Comparison of ENCODE assay signal across 9 cellular contexts in genomic region chr16:11914210-11914758, GRCh38. TPM values are rescaled to one million over a fixed set of nuclear protein-coding genes. Genes with fewer than 3 reads are reported as not detected.
A peak's percentile ranks its signal among the peaks of the same experiment; 100 is the strongest.
DNase-seq lines count a peak whose midpoint lies in the region; ATAC-seq, FAIRE-seq and TF ChIP-seq lines count a peak whose summit lies in the region.
"Had no signal": no experiment of that assay in that cellular context is flagged by ENCODE, and none has a peak within 500 bp of the region (broad histone marks: within the 10 kb centered on the region; RNA-seq: fewer than 3 reads in every experiment).

No MANE protein-coding gene starts in this region.

- peak overlapping the region; percentile 64 for H3K4me3 ChIP-seq in CD8-positive, alpha-beta memory T cell (ENCODE audit: low read length)
- H3K4me3 ChIP-seq in OCI-LY1 (ENCODE audit: low read depth, low read length, poor library complexity, severe bottlenecking) (peak overlapping the region; percentile 70), H1 (ENCODE audit: extremely low read depth in 1 of 4, insufficient read depth in 2 of 4, low read depth in 3 of 4, low read length in 4 of 4) (peak overlapping the region; percentile 77 to 99 (median 92)), neuronal stem cell (ENCODE audit: low read length in 2 of 2) (peak overlapping the region; percentile 92 to 97)

- H4K91ac ChIP-seq in H1 (replicated peaks; ENCODE audit: insufficient read length, low read length) (no peak overlapping the region), neuronal stem cell (ENCODE audit: low read depth, low read length, poor library complexity) (no peak overlapping the region)

- no peak overlapping the region for H4K8ac ChIP-seq in H1 (ENCODE audit: extremely low read depth, insufficient read depth, low read length)
- no peak overlapping the region for H4K8ac ChIP-seq in neuronal stem cell (ENCODE audit: low read depth, low read length)

- H3K9me2 ChIP-seq in OCI-LY1 (ENCODE audit: low read depth, low read length): no peaks in the 10 kb centered on the region

- peak overlapping the region; percentile 68 for H3K27ac ChIP-seq in CD8-positive, alpha-beta memory T cell (ENCODE audit: low read depth, low read length)
- H3K27ac ChIP-seq in OCI-LY1 (ENCODE audit: low read depth, low read length, poor library complexity, severe bottlenecking) (peak overlapping the region; percentile 41), H1 (ENCODE audit: low read depth, low read length) (no peak overlapping the region), neuronal stem cell (replicated peaks; ENCODE audit: low read length) (no peak overlapping the region)

- TF ChIP-seq CTCF in OCI-LY1 (IDR thresholded peaks at IDR 0.05; ENCODE audit: low read length) (no peak), H1 (IDR thresholded peaks at IDR 0.05; ENCODE audit: control extremely low read depth in 1 of 3, insufficient read depth in 1 of 3, low read depth in 1 of 3, low read length in 3 of 3) (no peak), GM13976 (IDR thresholded peaks at IDR 0.05; ENCODE audit: borderline replicate concordance, control extremely low read depth, extremely low read depth, insufficient read depth, missing control alignments) (no peak)

- no peak overlapping the region for H2BK20ac ChIP-seq in H1 (ENCODE audit: low read length)

- no peak overlapping the region for H2BK5ac ChIP-seq in H1 (ENCODE audit: low read depth, low read length)
- no peak overlapping the region for H2BK5ac ChIP-seq in neuronal stem cell (ENCODE audit: low read length)

- H3K79me1 ChIP-seq in H1 (ENCODE audit: low read depth, low read length) (no peaks in the 10 kb centered on the region), neuronal stem cell (ENCODE audit: low read depth, low read length) (peaks cover 4% of the 10 kb centered on the region)

- H3K79me2 ChIP-seq in OCI-LY1 (ENCODE audit: insufficient read depth, low read length) (peaks cover 61% of the 10 kb centered on the region), H1 (ENCODE audit: control insufficient read depth in 1 of 2, insufficient read depth in 2 of 2, low read length in 2 of 2) (peaks cover 34 to 59% of the 10 kb centered on the region in 2 experiments)

- no peak overlapping the region for H2BK12ac ChIP-seq in H1 (ENCODE audit: low read depth, low read length)
- H2BK12ac ChIP-seq in neuronal stem cell (ENCODE audit: low read length): no peak overlapping the region

- DNase-seq in CD8-positive, alpha-beta memory T cell: peak in 2 of 5 donors; percentile 50 to 60
- DNase-seq in H1 (ENCODE audit: low read depth in 1 of 2, low spot score in 2 of 2): no peak
- no peak for DNase-seq in neuronal stem cell (ENCODE audit: low spot score)
- no peak for DNase-seq in NCI-H524 treated with DMSO at 0.1 percent for 48 hours (lab: John Stamatoyannopoulos, UW)
- DNase-seq in GM13976 (ENCODE audit: low spot score): no peak

- peaks cover 12% of the 10 kb centered on the region for H3K23me2 ChIP-seq in H1 (ENCODE audit: low read depth, low read length)

- H3K4me3 Mint-ChIP-seq in CD8-positive, alpha-beta memory T cell: peak overlapping the region; percentile 87 to 98 (median 96)

- peaks cover 0 to 39% (median 0%) of the 10 kb centered on the region in 3 donors for H3K36me3 Mint-ChIP-seq in CD8-positive, alpha-beta memory T cell

- ATAC-seq in GM18909 (IDR thresholded peaks at IDR 0.05; ENCODE audit: poor library complexity, unreplicated experiment) (no peak), HG03135 (IDR thresholded peaks at IDR 0.05; ENCODE audit: unreplicated experiment) (no peak)

- peak overlapping the region; percentile 96 to 99 (median 97) for H3K27ac Mint-ChIP-seq in CD8-positive, alpha-beta memory T cell

- no peaks in the 10 kb centered on the region for H3K36me3 ChIP-seq in CD8-positive, alpha-beta memory T cell (ENCODE audit: insufficient read depth, low read length)
- peaks cover 15% of the 10 kb centered on the region for H3K36me3 ChIP-seq in OCI-LY1 (ENCODE audit: insufficient read depth, low read length)
- H3K36me3 ChIP-seq in H1 (ENCODE audit: control insufficient read depth in 2 of 4, insufficient read depth in 4 of 4, low read length in 3 of 4): 0 out of 8 replicates have a peak, but pooled peaks cover 0 to 3% (median 0%) of the 10 kb centered on the region in 4 experiments
- H3K36me3 ChIP-seq in neuronal stem cell (replicated peaks in 1 of 2; ENCODE audit: control insufficient read depth in 2 of 2, insufficient read depth in 2 of 2, low read length in 2 of 2): peaks cover 0 to 14% of the 10 kb centered on the region in 2 donors

- no peak overlapping the region for H2BK120ac ChIP-seq in H1 (replicated peaks; ENCODE audit: low read depth, low read length)
- H2BK120ac ChIP-seq in neuronal stem cell (ENCODE audit: low read depth, low read length): no peak overlapping the region

- H3K4ac ChIP-seq in H1 (replicated peaks; ENCODE audit: insufficient read length, low read depth, low read length) (no peak overlapping the region), neuronal stem cell (ENCODE audit: low read length) (no peak overlapping the region)

- H4K5ac ChIP-seq in H1 (ENCODE audit: insufficient read length, low read depth, low read length): no peak overlapping the region

- no peak for TF ChIP-seq POLR2A in H1 (IDR thresholded peaks at IDR 0.05; ENCODE audit: control extremely low read depth in 1 of 2, low read depth in 2 of 2, low read length in 2 of 2)

- H2AK5ac ChIP-seq in H1 (ENCODE audit: low read depth, low read length) (peak overlapping the region; percentile 9; the same call in 1 of the 2 replicates), neuronal stem cell (ENCODE audit: low read depth, low read length) (no peak overlapping the region)

- no peak overlapping the region for H2BK15ac ChIP-seq in H1 (ENCODE audit: low read length)
- no peak overlapping the region for H2BK15ac ChIP-seq in neuronal stem cell (ENCODE audit: low read length)

- H3F3A ChIP-seq in OCI-LY1 (ENCODE audit: insufficient read depth, low read length): no peaks in the 10 kb centered on the region

- H4K20me1 ChIP-seq in OCI-LY1 (ENCODE audit: insufficient read depth, low read length) (no peaks in the 10 kb centered on the region), H1 (replicated peaks in 1 of 2; ENCODE audit: control insufficient read depth in 1 of 2, insufficient read depth in 2 of 2, low read length in 2 of 2) (peaks cover 15 to 16% of the 10 kb centered on the region in 2 experiments)

- FAIRE-seq in H1 (lab: Jason Lieb, UNC): no peak

- no peaks in the 10 kb centered on the region for H3K9me3 ChIP-seq in CD8-positive, alpha-beta memory T cell (ENCODE audit: low read length)
- H3K9me3 ChIP-seq in OCI-LY1 (ENCODE audit: low read length) (no peaks in the 10 kb centered on the region), H1 (ENCODE audit: insufficient read depth in 2 of 2, low read depth in 1 of 2, low read length in 1 of 2) (no peaks in the 10 kb centered on the region), neuronal stem cell (replicated peaks in 1 of 2; ENCODE audit: control insufficient read depth in 2 of 2, insufficient read depth in 1 of 2, low read depth in 1 of 2, low read length in 2 of 2) (no peaks in the 10 kb centered on the region)

- H3K56ac ChIP-seq in H1 (replicated peaks; ENCODE audit: insufficient read length, low read depth, low read length): no peak overlapping the region

- H3K9ac ChIP-seq in OCI-LY1 (ENCODE audit: low read length) (peak overlapping the region; percentile 86), H1 (replicated peaks in 1 of 4; ENCODE audit: extremely low read depth in 1 of 4, low read depth in 3 of 4, low read length in 3 of 4) (peak overlapping the region in 3 of 4 experiments; percentile 58 to 80 (median 73); a peak in 5 of 7 replicates), neuronal stem cell (ENCODE audit: low read depth, low read length, poor library complexity) (peak overlapping the region; percentile 93)

- POLR2A ChIA-PET in CD8-positive, alpha-beta memory T cell (lab: Charles Lee): interaction anchor here (0.5 to 0.6 kb wide), 2 partner anchors 63 to 177 kb away, joined by 3 to 5 read pairs; partner anchors contain the start of gene SNX29
- POLR2A ChIA-PET in H1 (lab: Charles Lee; ENCODE audit: partially characterized antibody): interaction anchor here (0.6 kb wide), 1 partner anchor 520 kb away, joined by 3 read pairs; no protein-coding TSS in a partner anchor

- H2AFZ ChIP-seq in OCI-LY1 (ENCODE audit: low read length): no peak overlapping the region
- peak overlapping the region; percentile 7; the same call in 1 of the 2 replicates for H2AFZ ChIP-seq in H1 (ENCODE audit: low read length)
- peak overlapping the region; percentile 98 for H2AFZ ChIP-seq in neuronal stem cell (ENCODE audit: low read length)

- TF ChIP-seq EP300 in H1 (IDR thresholded peaks at IDR 0.05; ENCODE audit: borderline replicate concordance in 1 of 2, low read depth in 2 of 2, low read length in 2 of 2): no peak

- no peak for TF ChIP-seq RAD21 in H1 (IDR thresholded peaks at IDR 0.05 in 1 of 2, conservative IDR thresholded peaks at IDR 0.05 in 1 of 2; ENCODE audit: low read depth in 2 of 2, low read length in 2 of 2)

- H3K4me1 Mint-ChIP-seq in CD8-positive, alpha-beta memory T cell: peaks cover 43 to 54% (median 49%) of the 10 kb centered on the region in 3 donors

- peaks cover 43% of the 10 kb centered on the region for H3K4me1 ChIP-seq in CD8-positive, alpha-beta memory T cell (ENCODE audit: insufficient read depth, low read length)
- peaks cover 50% of the 10 kb centered on the region for H3K4me1 ChIP-seq in OCI-LY1 (ENCODE audit: insufficient read depth, low read length, severe bottlenecking)
- H3K4me1 ChIP-seq in H1 (replicated peaks in 1 of 4; ENCODE audit: control insufficient read depth in 3 of 4, insufficient read depth in 4 of 4, low read length in 3 of 4): peaks cover 0 to 10% (median 6%) of the 10 kb centered on the region in 4 experiments; a peak in 2 of 7 replicates
- H3K4me1 ChIP-seq in neuronal stem cell (ENCODE audit: control insufficient read depth in 2 of 2, insufficient read depth in 1 of 2, low read depth in 1 of 2, low read length in 2 of 2): peaks cover 10 to 12% of the 10 kb centered on the region in 2 donors

- CTCF ChIA-PET in CD8-positive, alpha-beta memory T cell (lab: Charles Lee): no interaction called here
- CTCF ChIA-PET in H1 (lab: Charles Lee; ENCODE audit: partially characterized antibody): interaction anchor here (0.6 to 0.8 kb wide), 2 partner anchors 9 to 37 kb away, joined by 3 to 5 read pairs; no protein-coding TSS in a partner anchor

- no peaks in the 10 kb centered on the region for H3K27me3 ChIP-seq in CD8-positive, alpha-beta memory T cell (ENCODE audit: insufficient read depth, low read length, poor library complexity, severe bottlenecking)
- no peaks in the 10 kb centered on the region for H3K27me3 ChIP-seq in OCI-LY1 (ENCODE audit: insufficient read depth, low read length)
- no peaks in the 10 kb centered on the region for H3K27me3 ChIP-seq in H1 (replicated peaks in 1 of 4; ENCODE audit: control insufficient read depth in 3 of 4, extremely low read depth in 1 of 4, insufficient read depth in 3 of 4, low read length in 3 of 4)
- H3K27me3 ChIP-seq in neuronal stem cell (ENCODE audit: control insufficient read depth in 3 of 3, insufficient read depth in 3 of 3, low read depth in 1 of 3, low read length in 3 of 3): no peaks in the 10 kb centered on the region

- in situ Hi-C loops in GM13976 (cut with MboI; ENCODE audit: low sequenced_read_pairs, unreplicated experiment): no loop called here

- peaks cover 0 to 4% of the 10 kb centered on the region in 2 donors for H3K27me3 Mint-ChIP-seq in CD8-positive, alpha-beta memory T cell

- 48% methylated on average over 12 of the region's 12 CpGs; no CpG with 5 or more reads in 1 of the 2 experiments for WGBS in H1 (ENCODE audit: extremely low coverage in 1 of 2, insufficient coverage in 1 of 2, insufficient read length in 1 of 2, insufficient replicate concordance in 2 of 2, low coverage in 1 of 2, low lambda C conversion rate in 2 of 2, missing lambda C conversion rate in 1 of 2), 2 experiments
- WGBS in neuronal stem cell (ENCODE audit: extremely low coverage in 2 of 2, insufficient read length in 2 of 2, insufficient replicate concordance in 1 of 2), 2 donors: no CpG with 5 or more reads among the region's 12 CpGs

- H3K4me2 ChIP-seq in OCI-LY1 (ENCODE audit: low read length): peak overlapping the region; percentile 97
- H3K4me2 ChIP-seq in H1 (ENCODE audit: insufficient read depth in 1 of 2, low read depth in 2 of 2, low read length in 2 of 2): peak overlapping the region; percentile 79 to 84
- peak overlapping the region; percentile 85 for H3K4me2 ChIP-seq in neuronal stem cell (ENCODE audit: insufficient read depth, low read length, poor library complexity, severe bottlenecking)

- H3K23ac ChIP-seq in H1 (ENCODE audit: insufficient read length) (no peak overlapping the region), neuronal stem cell (ENCODE audit: low read depth, low read length, poor library complexity) (no peak overlapping the region)

- H3K18ac ChIP-seq in H1 (ENCODE audit: extremely low read depth, low read length): peak overlapping the region; percentile 56; the same call in 1 of the 2 replicates
- H3K18ac ChIP-seq in neuronal stem cell (ENCODE audit: low read length): no peak overlapping the region

- no peaks in the 10 kb centered on the region for H3K9me3 Mint-ChIP-seq in CD8-positive, alpha-beta memory T cell

- H3K14ac ChIP-seq in H1 (ENCODE audit: insufficient read length) (no peak overlapping the region), neuronal stem cell (ENCODE audit: low read length) (no peak overlapping the region)

RNA-seq across cellular contexts. Expression of gene GSPT1, which starts 1.5 kb away (rescaled TPM):
- total RNA-seq in CD8-positive, alpha-beta memory T cell: 100 to 1,000 TPM; 228 to 237 TPM
- polyA plus RNA-seq in CD8-positive, alpha-beta memory T cell: 90.8 TPM
- 195 and 204 TPM in 2 replicates for total RNA-seq in H1 (2021; fragmentation: NEBNext Ultra II Directional; extraction: Animal tissue kit (Norgen Biotek cat#: 25700))
- 32.9 and 51.0 TPM in 2 replicates for polyA plus RNA-seq in H1 (2011; rRNA removed)
- 74.0 TPM for polyA plus RNA-seq in H1 (2011; cell fraction: cytosol; rRNA removed)
- polyA plus RNA-seq in H1 (2011; cell fraction: nucleus; rRNA removed): 22.5 TPM
- 87.4 to 164 TPM (median 107 TPM) in 4 replicates for polyA plus RNA-seq in H1 (2012, experiment 1 of 2)
- polyA plus RNA-seq in H1 (2012, experiment 2 of 2): 29.2 TPM
- polyA plus RNA-seq in H1 (2013, experiment 1 of 2): 131 TPM
- polyA plus RNA-seq in H1 (2013, experiment 2 of 2): 127 TPM
- 63.8 and 89.3 TPM in 2 replicates for polyA minus RNA-seq in H1 (2011; rRNA and poly(A)+ RNA removed)
- polyA minus RNA-seq in H1 (2011; cell fraction: cytosol; rRNA and poly(A)+ RNA removed): 65.8 TPM
- polyA minus RNA-seq in H1 (2011; cell fraction: nucleus; rRNA and poly(A)+ RNA removed): 44.7 TPM
- 71.7 TPM for polyA plus RNA-seq in neuronal stem cell (2013, experiment 1 of 2)
- polyA plus RNA-seq in neuronal stem cell (2013, experiment 2 of 2): 74.2 TPM

RNA-seq across cellular contexts. Expression of gene NPIPB2, which starts 27.6 kb away (rescaled TPM):
- total RNA-seq in CD8-positive, alpha-beta memory T cell: 1 to 10 TPM; 9.4 to 9.7 TPM
- 1.3 TPM for polyA plus RNA-seq in CD8-positive, alpha-beta memory T cell
- total RNA-seq in H1 (2021; fragmentation: NEBNext Ultra II Directional; extraction: Animal tissue kit (Norgen Biotek cat#: 25700)): 4.6 and 7.5 TPM in 2 replicates
- polyA plus RNA-seq in H1 (2011; rRNA removed): 5.8 and 8.3 TPM in 2 replicates
- 5.3 TPM for polyA plus RNA-seq in H1 (2011; cell fraction: cytosol; rRNA removed)
- polyA plus RNA-seq in H1 (2011; cell fraction: nucleus; rRNA removed): 36.3 TPM
- polyA plus RNA-seq in H1 (2012, experiment 1 of 2): 4.8 to 16.9 TPM (median 6.8 TPM) in 4 replicates
- polyA plus RNA-seq in H1 (2012, experiment 2 of 2): not detected
- 6.6 TPM for polyA plus RNA-seq in H1 (2013, experiment 1 of 2)
- 3.8 TPM for polyA plus RNA-seq in H1 (2013, experiment 2 of 2)
- polyA minus RNA-seq in H1 (2011; rRNA and poly(A)+ RNA removed): 11.6 and 20.7 TPM in 2 replicates
- polyA minus RNA-seq in H1 (2011; cell fraction: cytosol; rRNA and poly(A)+ RNA removed): 3.8 TPM
- 10.2 TPM for polyA minus RNA-seq in H1 (2011; cell fraction: nucleus; rRNA and poly(A)+ RNA removed)
- polyA plus RNA-seq in neuronal stem cell (2013, experiment 1 of 2): 3.4 TPM
- 3.3 TPM for polyA plus RNA-seq in neuronal stem cell (2013, experiment 2 of 2)

RNA-seq across cellular contexts. Expression of gene TNFRSF17, which starts 50.7 kb away (rescaled TPM):
- total RNA-seq in CD8-positive, alpha-beta memory T cell: not detected
- polyA plus RNA-seq in CD8-positive, alpha-beta memory T cell: not detected
- not detected in 2 replicates for total RNA-seq in H1 (2021; fragmentation: NEBNext Ultra II Directional; extraction: Animal tissue kit (Norgen Biotek cat#: 25700))
- polyA plus RNA-seq in H1 (2011; rRNA removed): not detected in 2 replicates
- polyA plus RNA-seq in H1 (2011; cell fraction: cytosol; rRNA removed): not detected
- polyA plus RNA-seq in H1 (2011; cell fraction: nucleus; rRNA removed): not detected
- not detected in 4 replicates for polyA plus RNA-seq in H1 (2012, experiment 1 of 2)
- not detected for polyA plus RNA-seq in H1 (2012, experiment 2 of 2)
- polyA plus RNA-seq in H1 (2013, experiment 1 of 2): not detected
- polyA plus RNA-seq in H1 (2013, experiment 2 of 2): not detected
- polyA minus RNA-seq in H1 (2011; rRNA and poly(A)+ RNA removed): not detected in 2 replicates
- polyA minus RNA-seq in H1 (2011; cell fraction: cytosol; rRNA and poly(A)+ RNA removed): not detected
- polyA minus RNA-seq in H1 (2011; cell fraction: nucleus; rRNA and poly(A)+ RNA removed): not detected
- not detected for polyA plus RNA-seq in neuronal stem cell (2013, experiment 1 of 2)
- not detected for polyA plus RNA-seq in neuronal stem cell (2013, experiment 2 of 2)
- total RNA-seq: cerebellum had no signal

Comparison
In these comparisons a context has a peak if more than half of its experiments do, and no peak if none do; other contexts are left out.
1. H3K27ac ChIP-seq: peak in CD8-positive, alpha-beta memory T cell (single experiment) and OCI-LY1 (single experiment); none in H1 (single experiment) and neuronal stem cell (single experiment).
2. Peak in every context shown above with its lines, with median percentiles within 50 percentile points of each other: H3K4me3 ChIP-seq, H3K4me2 ChIP-seq and H3K9ac ChIP-seq.